26 cellular contexts compared by ENCODE assay signal in genomic region chr2:40228296-40228695, GRCh38.
"Had no signal": no experiment of that assay in that cellular context is flagged by ENCODE, and none has a peak within 500 bp of the region (broad histone marks: within the 10 kb centered on the region; RNA-seq: fewer than 3 reads in every experiment).

No MANE protein-coding gene starts in this region.

- H3K27ac ChIP-seq: coronary artery, foreskin keratinocyte, left lung, lower lobe of right lung, neutrophil, pancreas, skin epidermis, suprapubic skin, transverse colon, upper lobe of right lung had no signal

- H3K4me1 ChIP-seq: foreskin keratinocyte, left lung, lower lobe of right lung, pancreas, suprapubic skin, upper lobe of right lung had no signal

- H3K27me3 Mint-ChIP-seq: naive B cell; natural killer cell treated with Interleukin-12 subunit alpha and Interleukin-12 subunit beta and Interleukin-15 and Interleukin-18, amount 100 ng/mL, for 72 hours; stimulated activated naive B cell treated with anti-CD40 and anti-IgM and Interleukin-4, amounts not matched to agents 10 μg/mL and 1 μg/mL and 100 μg/mL, for 72 hours; stimulated activated naive CD8-positive, alpha-beta T cell treated with anti-CD3 and anti-CD28 coated beads, Interleukin-15, amount 100 ng/mL, for 72 hours had no signal

- H3K4me3 ChIP-seq: coronary artery, esophagus muscularis mucosa, gastroesophageal sphincter, heart right ventricle, left lung, lower lobe of right lung, pancreas, sigmoid colon, skin epidermis, suprapubic skin, transverse colon, upper lobe of right lung, uterus had no signal

- ATAC-seq: foreskin keratinocyte; gastroesophageal sphincter; left lung; lower lobe of right lung; natural killer cell treated with Interleukin-12 subunit alpha and Interleukin-12 subunit beta and Interleukin-15 and Interleukin-18, amount 100 ng/mL, for 72 hours; pancreas; stimulated activated naive B cell treated with anti-CD40 and anti-IgM and Interleukin-4, amounts not matched to agents 10 μg/mL and 1 μg/mL and 100 μg/mL, for 72 hours; stimulated activated naive CD8-positive, alpha-beta T cell treated with anti-CD3 and anti-CD28 coated beads, Interleukin-15, amount 100 ng/mL, for 72 hours; upper lobe of right lung had no signal

- DNase-seq: dermis blood vessel endothelial cell; effector memory CD4-positive, alpha-beta T cell; foreskin keratinocyte; hippocampal formation; left cardiac atrium; left lung; lower lobe of right lung; naive B cell; pancreas; sigmoid colon; stimulated activated CD4-positive, alpha-beta T cell treated with anti-CD3 and anti-CD28 coated beads, Interleukin-15, amount 100 ng/mL, for 24 hours; stimulated activated CD4-positive, alpha-beta T cell treated with anti-CD3 and anti-CD28 coated beads, Interleukin-2, amount 100 ng/mL, for 48 hours; stimulated activated naive B cell treated with anti-CD40 and anti-IgM and Interleukin-4, amounts not matched to agents 10 μg/mL and 1 μg/mL and 100 μg/mL, for 72 hours; stimulated activated naive CD8-positive, alpha-beta T cell treated with anti-CD3 and anti-CD28 coated beads, Interleukin-15, amount 100 ng/mL, for 72 hours; transverse colon; upper lobe of right lung; uterus had no signal

- H3K9me3 ChIP-seq: esophagus muscularis mucosa, gastroesophageal sphincter, heart right ventricle, left lung, lower lobe of right lung, neutrophil, pancreas, sigmoid colon, suprapubic skin, transverse colon, upper lobe of right lung, uterus had no signal

- H3K4me3 Mint-ChIP-seq: naive B cell; natural killer cell treated with Interleukin-12 subunit alpha and Interleukin-12 subunit beta and Interleukin-15 and Interleukin-18, amount 100 ng/mL, for 72 hours; neural crest cell; stimulated activated naive B cell treated with anti-CD40 and anti-IgM and Interleukin-4, amounts not matched to agents 10 μg/mL and 1 μg/mL and 100 μg/mL, for 72 hours; stimulated activated naive CD8-positive, alpha-beta T cell treated with anti-CD3 and anti-CD28 coated beads, Interleukin-15, amount 100 ng/mL, for 72 hours had no signal

- H3K27me3 ChIP-seq: esophagus muscularis mucosa, foreskin keratinocyte, gastroesophageal sphincter, heart right ventricle, left lung, neutrophil, pancreas, sigmoid colon, suprapubic skin, transverse colon, upper lobe of right lung, uterus had no signal

- H3K9me3 Mint-ChIP-seq: stimulated activated naive CD8-positive, alpha-beta T cell treated with anti-CD3 and anti-CD28 coated beads, Interleukin-15, amount 100 ng/mL, for 72 hours had no signal

- H3K27ac Mint-ChIP-seq: naive B cell; natural killer cell treated with Interleukin-12 subunit alpha and Interleukin-12 subunit beta and Interleukin-15 and Interleukin-18, amount 100 ng/mL, for 72 hours; stimulated activated naive B cell treated with anti-CD40 and anti-IgM and Interleukin-4, amounts not matched to agents 10 μg/mL and 1 μg/mL and 100 μg/mL, for 72 hours; stimulated activated naive CD8-positive, alpha-beta T cell treated with anti-CD3 and anti-CD28 coated beads, Interleukin-15, amount 100 ng/mL, for 72 hours had no signal

- H3K36me3 Mint-ChIP-seq: naive B cell; natural killer cell treated with Interleukin-12 subunit alpha and Interleukin-12 subunit beta and Interleukin-15 and Interleukin-18, amount 100 ng/mL, for 72 hours; stimulated activated naive B cell treated with anti-CD40 and anti-IgM and Interleukin-4, amounts not matched to agents 10 μg/mL and 1 μg/mL and 100 μg/mL, for 72 hours had no signal

- H3K36me3 ChIP-seq: esophagus muscularis mucosa, gastroesophageal sphincter, heart right ventricle, left lung, lower lobe of right lung, neutrophil, pancreas, sigmoid colon, suprapubic skin, transverse colon, upper lobe of right lung, uterus had no signal

- H3K4me1 Mint-ChIP-seq: naive B cell; stimulated activated naive CD8-positive, alpha-beta T cell treated with anti-CD3 and anti-CD28 coated beads, Interleukin-15, amount 100 ng/mL, for 72 hours had no signal
